In genomic region chr5:179055436-179055835, GRCh38 we compare ENCODE assay signal across 11 cellular contexts. TPM values are rescaled to one million over a fixed set of nuclear protein-coding genes. Genes with fewer than 3 reads are reported as not detected.
"Had no signal": no experiment of that assay in that cellular context is flagged by ENCODE, and none has a peak within 500 bp of the region (broad histone marks: within the 10 kb centered on the region; RNA-seq: fewer than 3 reads in every experiment).

No MANE protein-coding gene starts in this region.

- DNase-seq: GOT3, H7, HFFc6, IMR-90, Kasumi-1, KG1 had no signal

- H3K4me3 Mint-ChIP-seq: HFFc6 had no signal

- ATAC-seq: HCT116, K562 had no signal

- H3K36me3 ChIP-seq: HAP-1 had no signal

- H3K4me3 ChIP-seq: HAP-1, K562 had no signal

- H3K4me1 ChIP-seq: HAP-1 had no signal

- H3K27ac Mint-ChIP-seq: HFFc6 had no signal

RNA-seq across cellular contexts. Expression of gene ZNF354C, which starts 4.7 kb away (rescaled TPM):
- total RNA-seq: H4, HT-29 had no signal

RNA-seq across cellular contexts. Expression of gene ZNF879, which starts 31.8 kb away (rescaled TPM):
- total RNA-seq: HT-29 had no signal
